14 cellular contexts compared by ENCODE assay signal in genomic region chr7:128022631-128023532, GRCh38. TPM values are rescaled to one million over a fixed set of nuclear protein-coding genes. Genes with fewer than 3 reads are reported as not detected.
A peak's percentile ranks its signal among the peaks of the same experiment; 100 is the strongest.
DNase-seq lines count a peak whose midpoint lies in the region; ATAC-seq and TF ChIP-seq lines count a peak whose summit lies in the region.
"Had no signal": no experiment of that assay in that cellular context is flagged by ENCODE, and none has a peak within 500 bp of the region (broad histone marks: within the 10 kb centered on the region; RNA-seq: fewer than 3 reads in every experiment).

No MANE protein-coding gene starts in this region.

- peak; percentile 69 for DNase-seq in ELR (ENCODE audit: low read depth)
- peak; percentile 77 for DNase-seq in PC-3
- peak; percentile 87 for DNase-seq in epithelial cell of esophagus (ENCODE audit: low read depth)
- DNase-seq in osteocyte (ENCODE audit: extremely low spot score, unreplicated experiment): no peak
- no peak for DNase-seq in NCI-H524 (lab: John Stamatoyannopoulos, UW)
- DNase-seq in NCI-H1436 (lab: John Stamatoyannopoulos, UW): no peak
- DNase-seq: activated T-cell treated with anti-CD3 and anti-CD28 coated beads for 4 hours; effector memory CD8-positive, alpha-beta T cell; lower lobe of right lung; stimulated activated CD4-positive, alpha-beta T cell treated with anti-CD3 and anti-CD28 coated beads, Interleukin-12 subunit alpha, Interleukin-12 subunit beta, amount 100 ng/mL, for 4 hours had no signal

- H3K4me1 Mint-ChIP-seq in osteocyte (ENCODE audit: unreplicated experiment): peaks cover 25% of the 10 kb centered on the region

- H3K27me3 ChIP-seq in PC-3 (ENCODE audit: low read length): no peaks in the 10 kb centered on the region

- TF ChIP-seq CTCF in PC-3 (conservative IDR thresholded peaks at IDR 0.05; ENCODE audit: low read depth, low read length) (no peak), epithelial cell of esophagus (IDR thresholded peaks at IDR 0.05; ENCODE audit: insufficient read depth, low read depth, low read length, missing control alignments) (no peak), osteocyte (IDR thresholded peaks at IDR 0.05) (no peak)

- H3K4me3 Mint-ChIP-seq in osteocyte (ENCODE audit: unreplicated experiment): no peak overlapping the region
- H3K4me3 Mint-ChIP-seq: effector memory CD8-positive, alpha-beta T cell; stimulated activated naive CD8-positive, alpha-beta T cell treated with anti-CD3 and anti-CD28 coated beads, Interleukin-15, Interleukin-2, amounts not matched to agents 100 ng/mL and 50 ng/mL, for 24 hours had no signal

- peak overlapping the region; percentile 96 for H3K27ac ChIP-seq in PC-3 (ENCODE audit: low read length)
- H3K27ac ChIP-seq: lower lobe of right lung had no signal

- CTCF ChIA-PET in PC-3 (lab: Charles Lee): no interaction called here

- no peak overlapping the region for H2AFZ ChIP-seq in PC-3 (ENCODE audit: low read length)

- no peak overlapping the region; the same call in 1 of the 2 replicates for H3K4me3 ChIP-seq in PC-3 (ENCODE audit: low read length)
- H3K4me3 ChIP-seq in epithelial cell of esophagus (ENCODE audit: low read length): no peak overlapping the region
- H3K4me3 ChIP-seq: lower lobe of right lung had no signal

- BruUV-seq in PC-3 (replicated peaks; lab: Mats Ljungman, UMichigan): no TSS peak

- peaks cover 7% of the 10 kb centered on the region; the same call in 1 of the 2 replicates for H3K36me3 ChIP-seq in PC-3 (ENCODE audit: low read depth, low read length)
- H3K36me3 ChIP-seq: lower lobe of right lung had no signal

- H3K9ac ChIP-seq in PC-3 (ENCODE audit: low read length): peak overlapping the region; percentile 71

- H3K27me3 Mint-ChIP-seq in osteocyte (ENCODE audit: unreplicated experiment): no peaks in the 10 kb centered on the region
- H3K27me3 Mint-ChIP-seq: effector memory CD8-positive, alpha-beta T cell; stimulated activated naive CD8-positive, alpha-beta T cell treated with anti-CD3 and anti-CD28 coated beads, Interleukin-15, Interleukin-2, amounts not matched to agents 100 ng/mL and 50 ng/mL, for 24 hours had no signal

- H3K9me3 ChIP-seq in PC-3 (ENCODE audit: low read length): no peaks in the 10 kb centered on the region
- H3K9me3 ChIP-seq: lower lobe of right lung had no signal

- peak overlapping the region; percentile 54 for H3K27ac Mint-ChIP-seq in osteocyte (ENCODE audit: unreplicated experiment)
- H3K27ac Mint-ChIP-seq: stimulated activated naive CD8-positive, alpha-beta T cell treated with anti-CD3 and anti-CD28 coated beads, Interleukin-15, Interleukin-2, amounts not matched to agents 100 ng/mL and 50 ng/mL, for 24 hours had no signal

- peak; percentile 48 for ATAC-seq in PC-3
- ATAC-seq in GM21786 (IDR thresholded peaks at IDR 0.05; ENCODE audit: unreplicated experiment): no peak
- no peak for ATAC-seq in GM19463 (IDR thresholded peaks at IDR 0.05; ENCODE audit: unreplicated experiment)
- ATAC-seq: effector memory CD8-positive, alpha-beta T cell; Right ventricle myocardium inferior had no signal

- no peaks in the 10 kb centered on the region for H3K79me2 ChIP-seq in PC-3 (ENCODE audit: low read length)

- H3K4me1 ChIP-seq in PC-3 (ENCODE audit: insufficient read depth, low read length): peaks cover 65% of the 10 kb centered on the region

- intact Hi-C loops in PC-3 (cut with micrococcal nuclease): no loop called here

- no peaks in the 10 kb centered on the region for H3K9me2 ChIP-seq in PC-3 (replicated peaks; ENCODE audit: low read length)

- peak overlapping the region; percentile 53 for H3K4me2 ChIP-seq in PC-3 (ENCODE audit: low read length)

- peaks cover 18% of the 10 kb centered on the region for H3F3A ChIP-seq in PC-3 (ENCODE audit: low read length, unreplicated experiment)

- H4K20me1 ChIP-seq in PC-3 (ENCODE audit: low read length): no peaks in the 10 kb centered on the region

- H3K36me3 Mint-ChIP-seq in osteocyte (ENCODE audit: unreplicated experiment): peaks cover 3% of the 10 kb centered on the region

- no peaks in the 10 kb centered on the region for H3K9me3 Mint-ChIP-seq in osteocyte (ENCODE audit: unreplicated experiment)
- H3K9me3 Mint-ChIP-seq: effector memory CD8-positive, alpha-beta T cell; stimulated activated naive CD8-positive, alpha-beta T cell treated with anti-CD3 and anti-CD28 coated beads, Interleukin-15, Interleukin-2, amounts not matched to agents 100 ng/mL and 50 ng/mL, for 24 hours had no signal

- POLR2A ChIA-PET in PC-3 (lab: Charles Lee; ENCODE audit: unreplicated experiment): no interaction called here

RNA-seq across cellular contexts. Expression of gene LRRC4, which starts 8.4 kb away (rescaled TPM):
- total RNA-seq in PC-3 (2014; rRNA removed) (0.26 TPM in 1 of 2 replicates, not detected in the other), osteocyte (0.29 and 0.70 TPM in 2 replicates)

Comparison
In these comparisons a context has a peak if more than half of its experiments do, and no peak if none do; other contexts are left out.
1. DNase-seq: peak in ELR (single experiment), PC-3 (single experiment) and epithelial cell of esophagus (single experiment); none in osteocyte (single experiment), NCI-H524 (0 of 2) and NCI-H1436 (single experiment).